In the genomic region with DNA sequence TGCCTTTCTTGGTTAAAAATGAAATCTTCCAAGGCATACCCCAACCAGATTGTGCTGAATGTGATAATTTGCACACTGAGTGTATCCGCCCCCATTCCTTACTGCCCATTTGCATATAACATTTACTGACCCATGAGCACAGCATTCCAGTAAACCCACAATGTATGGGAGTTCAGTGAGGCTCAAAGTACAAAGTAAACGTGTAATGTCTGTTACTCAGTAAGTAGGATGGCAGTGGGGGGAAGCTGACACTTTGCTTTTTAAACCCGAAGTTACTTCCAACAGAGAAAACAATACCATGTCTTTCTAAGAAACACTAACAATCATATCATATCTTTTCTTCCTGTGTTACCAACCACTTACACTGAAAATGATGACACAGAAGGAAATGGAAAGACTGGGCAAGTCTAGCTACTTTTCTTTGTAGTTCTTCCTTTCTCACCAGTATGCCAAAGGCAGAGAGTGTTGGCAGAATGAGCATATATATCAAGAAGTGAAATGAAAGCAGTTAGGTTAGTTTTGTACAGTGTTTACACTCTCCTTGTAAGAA, we compare ENCODE assay signal across 2 cellular contexts.
TF ChIP-seq lines count a peak whose summit lies in the region.

No MANE protein-coding gene starts in this region.

TF ChIP-seq in HEK293, 187 proteins besides CTCF, POLR2A, EP300 and RAD21:
- TF ChIP-seq, protein P1, sequence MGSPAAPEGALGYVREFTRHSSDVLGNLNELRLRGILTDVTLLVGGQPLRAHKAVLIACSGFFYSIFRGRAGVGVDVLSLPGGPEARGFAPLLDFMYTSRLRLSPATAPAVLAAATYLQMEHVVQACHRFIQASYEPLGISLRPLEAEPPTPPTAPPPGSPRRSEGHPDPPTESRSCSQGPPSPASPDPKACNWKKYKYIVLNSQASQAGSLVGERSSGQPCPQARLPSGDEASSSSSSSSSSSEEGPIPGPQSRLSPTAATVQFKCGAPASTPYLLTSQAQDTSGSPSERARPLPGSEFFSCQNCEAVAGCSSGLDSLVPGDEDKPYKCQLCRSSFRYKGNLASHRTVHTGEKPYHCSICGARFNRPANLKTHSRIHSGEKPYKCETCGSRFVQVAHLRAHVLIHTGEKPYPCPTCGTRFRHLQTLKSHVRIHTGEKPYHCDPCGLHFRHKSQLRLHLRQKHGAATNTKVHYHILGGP (tag by site-specific recombination; IDR thresholded peaks at IDR 0.05): peak; percentile 49; the same call in 1 of the 2 replicates
- no peak for TF ChIP-seq ZNF677 (tag by site-specific recombination; IDR thresholded peaks at IDR 0.05)

TF ChIP-seq in endothelial cell of umbilical vein, 7 proteins besides CTCF, POLR2A, EP300 and RAD21 (continued from another document):
- no peak for TF ChIP-seq MYC (IDR thresholded peaks at IDR 0.05; ENCODE audit: low read depth, low read length)
- TF ChIP-seq JUN (IDR thresholded peaks at IDR 0.05; ENCODE audit: borderline replicate concordance, insufficient read depth, insufficient read length, low read depth): no peak
